ENCODE assay signal across 1 cellular context in the genomic region with DNA sequence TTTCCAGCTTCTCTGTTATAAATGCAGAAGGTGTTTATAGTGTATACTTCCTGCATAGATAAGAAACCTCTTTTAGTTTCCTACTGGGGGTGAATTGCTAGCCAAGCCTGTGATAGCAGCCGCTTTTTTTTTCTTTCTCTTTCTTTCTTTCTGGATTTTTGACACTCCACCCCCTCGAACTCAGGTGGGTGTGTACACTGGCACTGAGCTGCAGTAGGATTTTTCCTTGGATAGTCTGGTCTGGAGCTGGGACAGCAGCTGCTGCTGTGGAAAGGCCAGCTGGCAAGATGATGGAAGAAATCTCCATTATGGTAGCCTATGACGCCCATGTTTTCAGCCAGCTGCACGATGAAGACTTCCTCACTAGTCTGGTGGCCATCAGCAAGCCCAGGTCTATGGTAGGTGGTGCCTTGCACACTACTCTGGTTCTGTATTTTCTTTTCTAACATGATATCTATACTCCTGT.
A peak's percentile ranks its signal among the peaks of the same experiment; 100 is the strongest.
TF ChIP-seq lines count a peak whose summit lies in the region.

No MANE protein-coding gene starts in this region.

TF ChIP-seq in K562, 482 proteins besides CTCF, POLR2A, EP300 and RAD21 (continued from another document and continues in another):
- TF ChIP-seq, protein P1, sequence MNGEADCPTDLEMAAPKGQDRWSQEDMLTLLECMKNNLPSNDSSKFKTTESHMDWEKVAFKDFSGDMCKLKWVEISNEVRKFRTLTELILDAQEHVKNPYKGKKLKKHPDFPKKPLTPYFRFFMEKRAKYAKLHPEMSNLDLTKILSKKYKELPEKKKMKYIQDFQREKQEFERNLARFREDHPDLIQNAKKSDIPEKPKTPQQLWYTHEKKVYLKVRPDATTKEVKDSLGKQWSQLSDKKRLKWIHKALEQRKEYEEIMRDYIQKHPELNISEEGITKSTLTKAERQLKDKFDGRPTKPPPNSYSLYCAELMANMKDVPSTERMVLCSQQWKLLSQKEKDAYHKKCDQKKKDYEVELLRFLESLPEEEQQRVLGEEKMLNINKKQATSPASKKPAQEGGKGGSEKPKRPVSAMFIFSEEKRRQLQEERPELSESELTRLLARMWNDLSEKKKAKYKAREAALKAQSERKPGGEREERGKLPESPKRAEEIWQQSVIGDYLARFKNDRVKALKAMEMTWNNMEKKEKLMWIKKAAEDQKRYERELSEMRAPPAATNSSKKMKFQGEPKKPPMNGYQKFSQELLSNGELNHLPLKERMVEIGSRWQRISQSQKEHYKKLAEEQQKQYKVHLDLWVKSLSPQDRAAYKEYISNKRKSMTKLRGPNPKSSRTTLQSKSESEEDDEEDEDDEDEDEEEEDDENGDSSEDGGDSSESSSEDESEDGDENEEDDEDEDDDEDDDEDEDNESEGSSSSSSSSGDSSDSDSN (IDR thresholded peaks at IDR 0.05; ENCODE audit: borderline replicate concordance in 1 of 2, low read depth in 2 of 2, low read length in 2 of 2): peak in 1 of 2 experiments; percentile 51; a peak in 1 of 4 replicates
- TF ChIP-seq ELF1 (tag; IDR thresholded peaks at IDR 0.05) (peak; percentile 56), ZBED1 (IDR thresholded peaks at IDR 0.05) (no peak), ZFP1 (CRISPR knock-in tag; IDR thresholded peaks at IDR 0.05) (0 out of 2 replicates have a peak, but pooled peaks have one; percentile 5), HMG20B (CRISPR knock-in tag; IDR thresholded peaks at IDR 0.05) (no peak), KDM1A (IDR thresholded peaks at IDR 0.05) (no peak), EP400 (IDR thresholded peaks at IDR 0.05) (peak; percentile 71), MYC (IDR thresholded peaks at IDR 0.05; ENCODE audit: low read depth, low read length) (peak; percentile 40), MYC (CRISPR knock-in tag; IDR thresholded peaks at IDR 0.05; ENCODE audit: borderline replicate concordance, low read depth) (no peak), ETV1 (tag; conservative IDR thresholded peaks at IDR 0.05; ENCODE audit: low read depth) (peak; percentile 50; the same call in 1 of the 2 replicates), ZC3H11A (IDR thresholded peaks at IDR 0.05; ENCODE audit: low read depth, low read length) (no peak), ZFPM2 (CRISPR knock-in tag; IDR thresholded peaks at IDR 0.05) (no peak), SPI1 (IDR thresholded peaks at IDR 0.05; ENCODE audit: borderline replicate concordance, low read depth, low read length) (peak; percentile 80), HMG20A (CRISPR knock-in tag; conservative IDR thresholded peaks at IDR 0.05) (no peak), CREM (IDR thresholded peaks at IDR 0.05; ENCODE audit: low read depth) (peak; percentile 65), CC2D1A (IDR thresholded peaks at IDR 0.05) (no peak), KLF6 (CRISPR knock-in tag; IDR thresholded peaks at IDR 0.05; ENCODE audit: borderline replicate concordance) (no peak), KLF13 (tag; IDR thresholded peaks at IDR 0.05; ENCODE audit: borderline replicate concordance, low read depth) (0 out of 2 replicates have a peak, but pooled peaks have one; percentile 36), KAT8 (IDR thresholded peaks at IDR 0.05; ENCODE audit: low read depth) (no peak), PHF8 (IDR thresholded peaks at IDR 0.05; ENCODE audit: borderline replicate concordance, low read length) (peak; percentile 42; the same call in 1 of the 2 replicates), SUPT5H (IDR thresholded peaks at IDR 0.05) (peak; percentile 60; the same call in 1 of the 2 replicates), SMAD4 (CRISPR knock-in tag; conservative IDR thresholded peaks at IDR 0.05) (peak; percentile 50; the same call in 1 of the 2 replicates), NR4A1 (CRISPR knock-in tag; IDR thresholded peaks at IDR 0.05) (no peak), NR4A1 (tag; IDR thresholded peaks at IDR 0.05) (0 out of 2 replicates have a peak, but pooled peaks have one; percentile 31), HDAC2 (IDR thresholded peaks at IDR 0.05) (peak; percentile 54; the same call in 1 of the 2 replicates), RCOR1 (IDR thresholded peaks at IDR 0.05; ENCODE audit: borderline replicate concordance in 1 of 2, low read depth in 2 of 2, low read length in 2 of 2) (peak in 1 of 2 experiments; percentile 15; a peak in 1 of 4 replicates), GATAD2A (IDR thresholded peaks at IDR 0.05) (0 out of 2 replicates have a peak, but pooled peaks have one; percentile 29), LEF1 (IDR thresholded peaks at IDR 0.05) (peak; percentile 61; the same call in 1 of the 2 replicates), SMARCE1 (IDR thresholded peaks at IDR 0.05) (peak; percentile 70), ZNF589 (CRISPR knock-in tag; IDR thresholded peaks at IDR 0.05; ENCODE audit: low read depth) (0 out of 2 replicates have a peak, but pooled peaks have one; percentile 47), FOXK2 (conservative IDR thresholded peaks at IDR 0.05 in 1 of 2, IDR thresholded peaks at IDR 0.05 in 1 of 2; ENCODE audit: low read depth in 2 of 2) (peak; percentile 70 to 73)
- TF ChIP-seq, protein P2, sequence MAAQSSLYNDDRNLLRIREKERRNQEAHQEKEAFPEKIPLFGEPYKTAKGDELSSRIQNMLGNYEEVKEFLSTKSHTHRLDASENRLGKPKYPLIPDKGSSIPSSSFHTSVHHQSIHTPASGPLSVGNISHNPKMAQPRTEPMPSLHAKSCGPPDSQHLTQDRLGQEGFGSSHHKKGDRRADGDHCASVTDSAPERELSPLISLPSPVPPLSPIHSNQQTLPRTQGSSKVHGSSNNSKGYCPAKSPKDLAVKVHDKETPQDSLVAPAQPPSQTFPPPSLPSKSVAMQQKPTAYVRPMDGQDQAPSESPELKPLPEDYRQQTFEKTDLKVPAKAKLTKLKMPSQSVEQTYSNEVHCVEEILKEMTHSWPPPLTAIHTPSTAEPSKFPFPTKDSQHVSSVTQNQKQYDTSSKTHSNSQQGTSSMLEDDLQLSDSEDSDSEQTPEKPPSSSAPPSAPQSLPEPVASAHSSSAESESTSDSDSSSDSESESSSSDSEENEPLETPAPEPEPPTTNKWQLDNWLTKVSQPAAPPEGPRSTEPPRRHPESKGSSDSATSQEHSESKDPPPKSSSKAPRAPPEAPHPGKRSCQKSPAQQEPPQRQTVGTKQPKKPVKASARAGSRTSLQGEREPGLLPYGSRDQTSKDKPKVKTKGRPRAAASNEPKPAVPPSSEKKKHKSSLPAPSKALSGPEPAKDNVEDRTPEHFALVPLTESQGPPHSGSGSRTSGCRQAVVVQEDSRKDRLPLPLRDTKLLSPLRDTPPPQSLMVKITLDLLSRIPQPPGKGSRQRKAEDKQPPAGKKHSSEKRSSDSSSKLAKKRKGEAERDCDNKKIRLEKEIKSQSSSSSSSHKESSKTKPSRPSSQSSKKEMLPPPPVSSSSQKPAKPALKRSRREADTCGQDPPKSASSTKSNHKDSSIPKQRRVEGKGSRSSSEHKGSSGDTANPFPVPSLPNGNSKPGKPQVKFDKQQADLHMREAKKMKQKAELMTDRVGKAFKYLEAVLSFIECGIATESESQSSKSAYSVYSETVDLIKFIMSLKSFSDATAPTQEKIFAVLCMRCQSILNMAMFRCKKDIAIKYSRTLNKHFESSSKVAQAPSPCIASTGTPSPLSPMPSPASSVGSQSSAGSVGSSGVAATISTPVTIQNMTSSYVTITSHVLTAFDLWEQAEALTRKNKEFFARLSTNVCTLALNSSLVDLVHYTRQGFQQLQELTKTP (IDR thresholded peaks at IDR 0.05; ENCODE audit: low read depth in 1 of 2, partially characterized antibody in 2 of 2): peak in 1 of 2 experiments; percentile 71
- TF ChIP-seq, protein P3, sequence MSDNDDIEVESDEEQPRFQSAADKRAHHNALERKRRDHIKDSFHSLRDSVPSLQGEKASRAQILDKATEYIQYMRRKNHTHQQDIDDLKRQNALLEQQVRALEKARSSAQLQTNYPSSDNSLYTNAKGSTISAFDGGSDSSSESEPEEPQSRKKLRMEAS (CRISPR knock-in tag; IDR thresholded peaks at IDR 0.05): no peak
- TF ChIP-seq, protein P4, sequence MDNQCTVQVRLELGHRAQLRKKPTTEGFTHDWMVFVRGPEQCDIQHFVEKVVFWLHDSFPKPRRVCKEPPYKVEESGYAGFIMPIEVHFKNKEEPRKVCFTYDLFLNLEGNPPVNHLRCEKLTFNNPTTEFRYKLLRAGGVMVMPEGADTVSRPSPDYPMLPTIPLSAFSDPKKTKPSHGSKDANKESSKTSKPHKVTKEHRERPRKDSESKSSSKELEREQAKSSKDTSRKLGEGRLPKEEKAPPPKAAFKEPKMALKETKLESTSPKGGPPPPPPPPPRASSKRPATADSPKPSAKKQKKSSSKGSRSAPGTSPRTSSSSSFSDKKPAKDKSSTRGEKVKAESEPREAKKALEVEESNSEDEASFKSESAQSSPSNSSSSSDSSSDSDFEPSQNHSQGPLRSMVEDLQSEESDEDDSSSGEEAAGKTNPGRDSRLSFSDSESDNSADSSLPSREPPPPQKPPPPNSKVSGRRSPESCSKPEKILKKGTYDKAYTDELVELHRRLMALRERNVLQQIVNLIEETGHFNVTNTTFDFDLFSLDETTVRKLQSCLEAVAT (IDR thresholded peaks at IDR 0.05): 0 out of 4 replicates have a peak, but pooled peaks of 1 of the 2 experiments have one; percentile 23
- TF ChIP-seq, protein P5, sequence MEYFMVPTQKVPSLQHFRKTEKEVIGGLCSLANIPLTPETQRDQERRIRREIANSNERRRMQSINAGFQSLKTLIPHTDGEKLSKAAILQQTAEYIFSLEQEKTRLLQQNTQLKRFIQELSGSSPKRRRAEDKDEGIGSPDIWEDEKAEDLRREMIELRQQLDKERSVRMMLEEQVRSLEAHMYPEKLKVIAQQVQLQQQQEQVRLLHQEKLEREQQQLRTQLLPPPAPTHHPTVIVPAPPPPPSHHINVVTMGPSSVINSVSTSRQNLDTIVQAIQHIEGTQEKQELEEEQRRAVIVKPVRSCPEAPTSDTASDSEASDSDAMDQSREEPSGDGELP (CRISPR knock-in tag; IDR thresholded peaks at IDR 0.05; ENCODE audit: borderline replicate concordance): peak; percentile 91
- TF ChIP-seq, protein P6, sequence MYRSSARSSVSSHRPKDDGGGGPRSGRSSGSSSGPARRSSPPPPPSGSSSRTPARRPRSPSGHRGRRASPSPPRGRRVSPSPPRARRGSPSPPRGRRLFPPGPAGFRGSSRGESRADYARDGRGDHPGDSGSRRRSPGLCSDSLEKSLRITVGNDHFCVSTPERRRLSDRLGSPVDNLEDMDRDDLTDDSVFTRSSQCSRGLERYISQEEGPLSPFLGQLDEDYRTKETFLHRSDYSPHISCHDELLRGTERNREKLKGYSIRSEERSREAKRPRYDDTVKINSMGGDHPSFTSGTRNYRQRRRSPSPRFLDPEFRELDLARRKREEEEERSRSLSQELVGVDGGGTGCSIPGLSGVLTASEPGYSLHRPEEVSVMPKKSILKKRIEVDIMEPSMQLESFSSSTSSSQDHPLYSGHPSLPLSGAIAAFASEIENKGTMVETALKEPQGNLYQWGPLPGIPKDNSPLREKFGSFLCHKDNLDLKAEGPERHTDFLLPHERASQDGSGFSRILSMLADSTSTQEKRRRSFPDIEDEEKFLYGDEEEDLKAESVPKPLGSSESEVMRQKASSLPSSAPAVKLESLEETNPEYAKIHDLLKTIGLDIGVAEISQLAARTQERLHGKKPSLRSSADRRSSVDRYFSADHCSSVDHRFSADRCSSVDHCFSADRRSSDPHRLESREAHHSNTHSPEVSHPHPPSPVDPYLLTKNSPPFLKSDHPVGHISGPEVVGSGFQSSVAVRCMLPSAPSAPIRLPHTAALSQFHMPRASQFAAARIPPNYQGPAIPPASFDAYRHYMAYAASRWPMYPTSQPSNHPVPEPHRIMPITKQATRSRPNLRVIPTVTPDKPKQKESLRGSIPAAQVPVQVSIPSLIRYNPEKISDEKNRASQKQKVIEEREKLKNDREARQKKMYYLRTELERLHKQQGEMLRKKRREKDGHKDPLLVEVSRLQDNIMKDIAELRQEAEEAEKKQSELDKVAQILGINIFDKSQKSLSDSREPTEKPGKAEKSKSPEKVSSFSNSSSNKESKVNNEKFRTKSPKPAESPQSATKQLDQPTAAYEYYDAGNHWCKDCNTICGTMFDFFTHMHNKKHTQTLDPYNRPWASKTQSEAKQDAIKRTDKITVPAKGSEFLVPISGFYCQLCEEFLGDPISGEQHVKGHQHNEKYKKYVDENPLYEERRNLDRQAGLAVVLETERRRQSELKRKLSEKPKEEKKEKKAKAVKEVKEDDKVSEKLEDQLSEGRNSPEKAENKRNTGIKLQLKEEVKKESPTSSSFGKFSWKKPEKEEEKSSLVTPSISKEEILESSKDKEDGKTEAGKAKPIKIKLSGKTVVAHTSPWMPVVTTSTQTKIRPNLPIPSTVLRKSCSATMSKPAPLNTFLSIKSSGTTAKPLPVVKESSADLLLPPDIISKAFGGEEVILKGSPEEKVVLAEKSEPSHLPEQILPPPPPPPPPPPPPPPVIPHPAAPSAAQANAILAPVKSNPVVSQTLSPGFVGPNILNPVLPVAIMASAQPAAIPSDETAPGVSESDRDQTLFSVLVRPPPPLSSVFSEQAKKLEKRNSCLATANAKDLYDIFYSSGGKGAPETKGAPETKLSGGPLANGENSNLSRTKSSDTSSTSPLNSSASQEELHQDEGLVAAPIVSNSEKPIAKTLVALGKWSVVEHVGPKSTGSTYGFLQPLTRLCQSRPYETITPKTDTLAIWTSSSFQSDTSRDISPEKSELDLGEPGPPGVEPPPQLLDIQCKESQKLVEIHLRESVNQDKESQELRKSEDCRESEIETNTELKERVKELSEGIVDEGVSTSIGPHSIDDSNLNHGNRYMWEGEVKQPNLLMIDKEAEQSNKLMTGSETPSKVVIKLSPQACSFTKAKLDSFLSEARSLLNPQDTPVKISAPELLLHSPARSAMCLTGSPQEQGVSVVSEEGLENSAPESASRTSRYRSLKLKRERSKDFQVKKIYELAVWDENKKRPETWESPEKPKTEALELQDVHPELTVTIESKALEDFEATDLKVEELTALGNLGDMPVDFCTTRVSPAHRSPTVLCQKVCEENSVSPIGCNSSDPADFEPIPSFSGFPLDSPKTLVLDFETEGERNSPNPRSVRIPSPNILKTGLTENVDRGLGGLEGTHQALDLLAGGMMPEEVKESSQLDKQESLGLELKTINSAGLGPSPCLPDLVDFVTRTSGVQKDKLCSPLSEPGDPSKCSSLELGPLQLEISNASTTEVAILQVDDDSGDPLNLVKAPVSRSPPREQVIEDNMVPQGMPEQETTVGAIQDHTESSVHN (IDR thresholded peaks at IDR 0.05; ENCODE audit: borderline replicate concordance in 1 of 2, low read depth in 1 of 2): peak in 1 of 2 experiments; percentile 54; a peak in 1 of 4 replicates
- TF ChIP-seq, protein P7, sequence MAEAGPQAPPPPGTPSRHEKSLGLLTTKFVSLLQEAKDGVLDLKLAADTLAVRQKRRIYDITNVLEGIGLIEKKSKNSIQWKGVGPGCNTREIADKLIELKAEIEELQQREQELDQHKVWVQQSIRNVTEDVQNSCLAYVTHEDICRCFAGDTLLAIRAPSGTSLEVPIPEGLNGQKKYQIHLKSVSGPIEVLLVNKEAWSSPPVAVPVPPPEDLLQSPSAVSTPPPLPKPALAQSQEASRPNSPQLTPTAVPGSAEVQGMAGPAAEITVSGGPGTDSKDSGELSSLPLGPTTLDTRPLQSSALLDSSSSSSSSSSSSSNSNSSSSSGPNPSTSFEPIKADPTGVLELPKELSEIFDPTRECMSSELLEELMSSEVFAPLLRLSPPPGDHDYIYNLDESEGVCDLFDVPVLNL (CRISPR knock-in tag; IDR thresholded peaks at IDR 0.05; ENCODE audit: low read depth): no peak
